ENCODE assay signal across 8 cellular contexts in the genomic region with DNA sequence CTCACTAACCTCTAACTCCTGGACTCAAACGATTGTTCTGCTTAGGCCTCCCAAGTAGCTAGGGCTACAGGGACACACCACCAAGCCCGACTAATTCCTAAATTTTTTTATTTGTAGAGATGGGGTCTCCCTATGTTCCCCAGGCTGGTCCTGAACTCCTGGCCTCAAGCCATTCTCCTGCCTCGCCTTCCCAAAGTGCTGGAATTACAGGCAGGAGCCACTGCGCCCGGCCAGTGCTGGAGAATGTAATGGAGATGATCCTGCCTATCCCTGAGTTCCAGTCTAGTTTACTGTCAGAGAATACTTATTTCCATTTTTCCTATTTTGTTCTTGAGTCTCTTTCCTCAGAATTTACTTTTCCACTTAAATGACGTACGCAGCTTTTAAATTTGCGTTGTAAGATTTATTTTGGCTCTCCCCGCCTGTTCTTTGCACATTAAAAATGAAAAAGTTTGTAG. TPM values are rescaled to one million over a fixed set of nuclear protein-coding genes. Genes with fewer than 3 reads are reported as not detected.
DNase-seq lines count a peak whose midpoint lies in the region; ATAC-seq and TF ChIP-seq lines count a peak whose summit lies in the region.

TSS of gene CHEK1 (plus strand) at position 408 of the 458 bp plus-strand sequence. CDS start 1,606 bp downstream, outside the sequence.

- peak within 1 kb of the TSS; percentile 75 for H3K4me2 ChIP-seq in OCI-LY1 (ENCODE audit: low read length)
- H3K4me2 ChIP-seq in neural progenitor cell, result peak within 1 kb of the TSS; percentile 95

- no peak for TF ChIP-seq CTCF in Caco-2 (IDR thresholded peaks at IDR 0.05; ENCODE audit: insufficient read depth in 1 of 2, low read depth in 1 of 2, low read length in 1 of 2, severe bottlenecking in 1 of 2, unreplicated experiment in 1 of 2)
- no peak for TF ChIP-seq CTCF in OCI-LY1 (IDR thresholded peaks at IDR 0.05; ENCODE audit: low read length)
- no peak for TF ChIP-seq CTCF in neural progenitor cell (IDR thresholded peaks at IDR 0.05)

- H3K9me3 Mint-ChIP-seq in Caco-2 (ENCODE audit: unreplicated experiment) (no peaks in the 10 kb centered on the region), neural progenitor cell (no peaks in the 10 kb centered on the region)

- H3K4me1 Mint-ChIP-seq in Caco-2 (ENCODE audit: low read depth, unreplicated experiment), result peaks cover 17% of the 10 kb centered on the region
- H3K4me1 Mint-ChIP-seq in neural progenitor cell, result peaks cover 16% of the 10 kb centered on the region

- intact Hi-C loops in Caco-2 (cut with micrococcal nuclease; ENCODE audit: unreplicated experiment), result no loop called here

- no peak for ATAC-seq in HG02588 (IDR thresholded peaks at IDR 0.05; ENCODE audit: unreplicated experiment)

- H3K36me3 Mint-ChIP-seq in Caco-2 (ENCODE audit: insufficient read depth, unreplicated experiment), result peaks cover 73% of the 10 kb centered on the region
- peaks cover 10% of the 10 kb centered on the region for H3K36me3 Mint-ChIP-seq in neural progenitor cell

- DNase-seq in Caco-2, result peak in 1 of 2 experiments; percentile 30
- DNase-seq in effector memory CD4-positive, alpha-beta T cell, result no peak
- no peak for DNase-seq in neural progenitor cell (ENCODE audit: low spot score)
- no peak for DNase-seq in effector CD8-positive, alpha-beta T cell (lab: John Stamatoyannopoulos, UW)
- no peak for DNase-seq in stimulated activated naive CD4-positive, alpha-beta T cell (lab: John Stamatoyannopoulos, UW)
- DNase-seq in stimulated activated CD4-positive, alpha-beta T cell treated with anti-CD3 and anti-CD28 coated beads, Interleukin-2, amount 100 ng/mL, for 24 hours, result no peak

- peaks cover 5% of the 10 kb centered on the region; the same call in 1 of the 2 replicates for H3K36me3 ChIP-seq in Caco-2 (ENCODE audit: control insufficient read depth, insufficient read depth, low read length)
- peaks cover 32% of the 10 kb centered on the region for H3K36me3 ChIP-seq in OCI-LY1 (ENCODE audit: insufficient read depth, low read length)
- H3K36me3 ChIP-seq in effector memory CD4-positive, alpha-beta T cell (ENCODE audit: control insufficient read depth, insufficient read depth, low read length), result peaks cover 18% of the 10 kb centered on the region
- peaks cover 13% of the 10 kb centered on the region for H3K36me3 ChIP-seq in neural progenitor cell

- H3K27me3 Mint-ChIP-seq in Caco-2 (ENCODE audit: insufficient read depth, unreplicated experiment) (no peaks in the 10 kb centered on the region), neural progenitor cell (ENCODE audit: insufficient read depth, low read depth) (peaks cover 3% of the 10 kb centered on the region)

- H3K27ac ChIP-seq in OCI-LY1 (ENCODE audit: low read depth, low read length, poor library complexity, severe bottlenecking) (peak within 1 kb of the TSS; percentile 93), neural progenitor cell (peak within 1 kb of the TSS; percentile 95)
- peak within 1 kb of the TSS; percentile 97 for H3K27ac ChIP-seq in effector memory CD4-positive, alpha-beta T cell (ENCODE audit: insufficient read depth, low read length, poor library complexity, severe bottlenecking)

- no peaks in the 10 kb centered on the region for H4K20me1 ChIP-seq in OCI-LY1 (ENCODE audit: insufficient read depth, low read length)
- H4K20me1 ChIP-seq in neural progenitor cell (ENCODE audit: low read depth), result no peaks in the 10 kb centered on the region

- H2AFZ ChIP-seq in OCI-LY1 (ENCODE audit: low read length) (no peak within 1 kb of the TSS), neural progenitor cell (replicated peaks) (peak within 1 kb of the TSS; percentile 95)

- H3K9me2 ChIP-seq in OCI-LY1 (ENCODE audit: low read depth, low read length), result no peaks in the 10 kb centered on the region

- BruUV-seq in Caco-2 (replicated peaks; lab: Mats Ljungman, UMichigan), result no TSS peak

- peak within 1 kb of the TSS; percentile 92 for H3K27ac Mint-ChIP-seq in Caco-2 (ENCODE audit: unreplicated experiment)
- peak within 1 kb of the TSS; percentile 85 for H3K27ac Mint-ChIP-seq in neural progenitor cell

- no peaks in the 10 kb centered on the region for H3K27me3 ChIP-seq in Caco-2 (replicated peaks; ENCODE audit: control insufficient read depth, insufficient read depth, low read length)
- H3K27me3 ChIP-seq in OCI-LY1 (ENCODE audit: insufficient read depth, low read length), result no peaks in the 10 kb centered on the region
- H3K27me3 ChIP-seq in effector memory CD4-positive, alpha-beta T cell (replicated peaks; ENCODE audit: control insufficient read depth, insufficient read depth, low read length, poor library complexity, severe bottlenecking), result no peaks in the 10 kb centered on the region
- H3K27me3 ChIP-seq in neural progenitor cell, result no peaks in the 10 kb centered on the region

- H3K4me3 Mint-ChIP-seq in Caco-2 (ENCODE audit: unreplicated experiment) (peak within 1 kb of the TSS; percentile 82), neural progenitor cell (peak within 1 kb of the TSS; percentile 95)

- CTCF ChIA-PET in Caco-2 (lab: Charles Lee), result interaction anchor here (0.7 to 1.5 kb wide), 2 partner anchors 55 to 846 kb away, joined by 3 to 6 read pairs; partner anchors contain the start of gene EI24

- H3K9ac ChIP-seq in OCI-LY1 (ENCODE audit: low read length), result peak within 1 kb of the TSS; percentile 85
- H3K9ac ChIP-seq in neural progenitor cell, result peak within 1 kb of the TSS; percentile 85

- H3K79me2 ChIP-seq in OCI-LY1 (ENCODE audit: insufficient read depth, low read length) (peaks cover 21% of the 10 kb centered on the region), neural progenitor cell (ENCODE audit: low read depth) (peaks cover 43% of the 10 kb centered on the region)

- H3F3A ChIP-seq in OCI-LY1 (ENCODE audit: insufficient read depth, low read length) (no peaks in the 10 kb centered on the region), neural progenitor cell (ENCODE audit: low read depth) (peaks cover 32% of the 10 kb centered on the region)

- H3K9me3 ChIP-seq in Caco-2 (no peaks in the 10 kb centered on the region), OCI-LY1 (ENCODE audit: low read length) (no peaks in the 10 kb centered on the region), neural progenitor cell (ENCODE audit: low read depth) (no peaks in the 10 kb centered on the region)
- no peaks in the 10 kb centered on the region for H3K9me3 ChIP-seq in effector memory CD4-positive, alpha-beta T cell (ENCODE audit: control insufficient read depth, low read length)

- peak within 1 kb of the TSS; percentile 68 for H3K4me3 ChIP-seq in Caco-2 (ENCODE audit: low read depth, low read length)
- peak within 1 kb of the TSS; percentile 85 for H3K4me3 ChIP-seq in OCI-LY1 (ENCODE audit: low read depth, low read length, poor library complexity, severe bottlenecking)
- peak within 1 kb of the TSS; percentile 82 for H3K4me3 ChIP-seq in effector memory CD4-positive, alpha-beta T cell (ENCODE audit: insufficient read depth, low read depth, low read length, poor library complexity, severe bottlenecking)
- peak within 1 kb of the TSS; percentile 89 for H3K4me3 ChIP-seq in neural progenitor cell

- POLR2A ChIA-PET in Caco-2 (lab: Charles Lee), result interaction anchor here (0.6 to 2.7 kb wide), 3 partner anchors 28 to 55 kb away, joined by 3 to 18 read pairs (median 5); partner anchors contain the start of genes EI24 and STT3A

- H3K4me1 ChIP-seq in Caco-2 (peaks cover 8% of the 10 kb centered on the region), OCI-LY1 (ENCODE audit: insufficient read depth, low read length, severe bottlenecking) (peaks cover 24% of the 10 kb centered on the region), neural progenitor cell (peaks cover 23% of the 10 kb centered on the region)
- peaks cover 9% of the 10 kb centered on the region for H3K4me1 ChIP-seq in effector memory CD4-positive, alpha-beta T cell (ENCODE audit: control insufficient read depth, insufficient read depth, low read length, poor library complexity, severe bottlenecking)

RNA-seq across cellular contexts. Expression of gene CHEK1, which starts in this region (rescaled TPM):
- total RNA-seq in Caco-2 (2022), result 121 and 142 TPM in 2 replicates
- total RNA-seq in neural progenitor cell (ENCODE audit: low replicate concordance), result 104 and 161 TPM in 2 replicates
